ENCODE assay signal across 7 cellular contexts in genomic region chr2:111702119-111702808, GRCh38.
A peak's percentile ranks its signal among the peaks of the same experiment; 100 is the strongest.
DNase-seq lines count a peak whose midpoint lies in the region; ATAC-seq, FAIRE-seq and TF ChIP-seq lines count a peak whose summit lies in the region.

No MANE protein-coding gene starts in this region.

- CTCF ChIA-PET in mammary epithelial cell (lab: Charles Lee; ENCODE audit: low non-redundant PET): no interaction called here

- dilution Hi-C loops in mammary epithelial cell (cut with HindIII; ENCODE audit: low sequenced_read_pairs): no loop called here
- dilution Hi-C loops in keratinocyte (cut with MboI; ENCODE audit: extremely low pct_ligation_motif_present, low sequenced_read_pairs): no loop called here

- BruUV-seq in mammary epithelial cell (replicated peaks; lab: Mats Ljungman, UMichigan): no TSS peak

- H3K27me3 ChIP-seq in GM06990 (replicated peaks; ENCODE audit: control insufficient read depth, insufficient read depth, low read length): no peaks in the 10 kb centered on the region
- peaks cover 2% of the 10 kb centered on the region for H3K27me3 ChIP-seq in mammary epithelial cell (ENCODE audit: insufficient read depth, low read length)
- H3K27me3 ChIP-seq in keratinocyte (ENCODE audit: control insufficient read depth, extremely low read depth, insufficient read depth, low read length): peaks cover 6% of the 10 kb centered on the region

- H4K20me1 ChIP-seq in mammary epithelial cell (ENCODE audit: insufficient read depth, low read length): no peaks in the 10 kb centered on the region
- no peaks in the 10 kb centered on the region for H4K20me1 ChIP-seq in keratinocyte (ENCODE audit: control insufficient read depth, extremely low read depth, insufficient read depth, low read length)

- H3K4me2 ChIP-seq in mammary epithelial cell (ENCODE audit: insufficient read depth, low read depth, low read length) (no peak overlapping the region), keratinocyte (ENCODE audit: control insufficient read depth, extremely low read depth, insufficient read depth, low read depth, low read length) (no peak overlapping the region)

- H2AFZ ChIP-seq in mammary epithelial cell (ENCODE audit: low read depth, low read length) (peak overlapping the region; percentile 14), keratinocyte (ENCODE audit: control insufficient read depth, low read length) (no peak overlapping the region)

- peaks cover 2% of the 10 kb centered on the region for H3K9me1 ChIP-seq in keratinocyte (ENCODE audit: control insufficient read depth, extremely low read depth, insufficient read depth, low read length)

- H3K36me3 ChIP-seq in GM06990 (ENCODE audit: control insufficient read depth, insufficient read depth, low read length): no peaks in the 10 kb centered on the region
- H3K36me3 ChIP-seq in mammary epithelial cell (ENCODE audit: insufficient read depth, low read length): no peaks in the 10 kb centered on the region
- H3K36me3 ChIP-seq in keratinocyte (ENCODE audit: control insufficient read depth in 2 of 2, extremely low read depth in 1 of 2, insufficient read depth in 2 of 2, low read length in 2 of 2): no peaks in the 10 kb centered on the region

- H3K4me1 ChIP-seq in mammary epithelial cell (ENCODE audit: insufficient read depth, low read length): peaks cover 68% of the 10 kb centered on the region
- H3K4me1 ChIP-seq in keratinocyte (ENCODE audit: control insufficient read depth, extremely low read depth, insufficient read depth, low read length): peaks cover 58% of the 10 kb centered on the region

- H3K4me3 ChIP-seq in GM06990 (replicated peaks; ENCODE audit: low read depth, low read length): no peak overlapping the region
- no peak overlapping the region for H3K4me3 ChIP-seq in mammary epithelial cell (replicated peaks in 1 of 3; ENCODE audit: insufficient read depth in 1 of 3, low read depth in 2 of 3, low read length in 3 of 3)
- no peak overlapping the region for H3K4me3 ChIP-seq in keratinocyte (ENCODE audit: control insufficient read depth in 2 of 3, extremely low read depth in 1 of 3, insufficient read depth in 2 of 3, low read depth in 1 of 3, low read length in 3 of 3)

- ATAC-seq in GM18907 (IDR thresholded peaks at IDR 0.05; ENCODE audit: unreplicated experiment): no peak

- H3K79me2 ChIP-seq in mammary epithelial cell (ENCODE audit: insufficient read depth, low read length) (no peaks in the 10 kb centered on the region), keratinocyte (ENCODE audit: control insufficient read depth, insufficient read depth, low read length) (no peaks in the 10 kb centered on the region)

- FAIRE-seq in keratinocyte (lab: Jason Lieb, UNC): peak; percentile 55

- H3K9ac ChIP-seq in mammary epithelial cell (ENCODE audit: insufficient read depth, low read length): no peak overlapping the region
- no peak overlapping the region for H3K9ac ChIP-seq in keratinocyte (ENCODE audit: control insufficient read depth, extremely low read depth, insufficient read depth, low read length)

- intact Hi-C loops in mammary epithelial cell (cut with micrococcal nuclease): loop anchor here (1.0 kb wide), 1 partner anchor 83 kb away; no protein-coding TSS in a partner anchor

- H3K27ac ChIP-seq in mammary epithelial cell (ENCODE audit: insufficient read depth, low read depth, low read length) (no peak overlapping the region), keratinocyte (ENCODE audit: control insufficient read depth, insufficient read depth, low read length) (no peak overlapping the region)

- DNase-seq in GM06990 (ENCODE audit: extremely low read depth, insufficient read length) (no peak), M059J (ENCODE audit: low read depth) (peak; percentile 55), T1000 (lab: John Stamatoyannopoulos, UW) (peak; percentile 30), mammary epithelial cell (peak; percentile 58), keratinocyte (ENCODE audit: low read depth, low spot score) (no peak)
- DNase-seq in stimulated activated CD4-positive, alpha-beta T cell treated with anti-CD3 and anti-CD28 coated beads, TNF-alpha, amount 100 ng/mL, for 48 hours (ENCODE audit: low read depth in 3 of 3): peak in 2 of 3 donors; percentile 40 to 45

- in situ Hi-C loops in mammary epithelial cell (cut with MboI; ENCODE audit: low sequenced_read_pairs in 2 of 2): loop anchor here in 1 of 2 donors (25.0 kb wide), 1 partner anchor 890 kb away; no protein-coding TSS in a partner anchor

- 77% methylated on average over 14 of the region's 14 CpGs for WGBS in mammary epithelial cell (ENCODE audit: low coverage, missing lambda C conversion rate)

- H3K9me3 ChIP-seq in mammary epithelial cell (replicated peaks; ENCODE audit: insufficient read depth, low read length): no peaks in the 10 kb centered on the region
- no peaks in the 10 kb centered on the region for H3K9me3 ChIP-seq in keratinocyte (ENCODE audit: control insufficient read depth, low read depth, low read length)

- TF ChIP-seq CTCF in GM06990 (IDR thresholded peaks at IDR 0.05; ENCODE audit: insufficient read depth, low read length, poor library complexity, severe bottlenecking): peak; percentile 64
- peak; percentile 72 to 76 for TF ChIP-seq CTCF in mammary epithelial cell (conservative IDR thresholded peaks at IDR 0.05 in 1 of 2, IDR thresholded peaks at IDR 0.05 in 1 of 2; ENCODE audit: extremely low read depth in 1 of 2, insufficient read depth in 1 of 2, low read depth in 1 of 2, low read length in 2 of 2)
- peak; percentile 71 to 83 (median 80) for TF ChIP-seq CTCF in keratinocyte (optimal IDR thresholded peaks at IDR 0.05 in 1 of 3, IDR thresholded peaks at IDR 0.05 in 1 of 3, conservative IDR thresholded peaks at IDR 0.05 in 1 of 3; ENCODE audit: extremely low read depth in 1 of 3, insufficient read depth in 2 of 3, low read length in 3 of 3)

Comparison
In these comparisons a context has a peak if more than half of its experiments do, and no peak if none do; other contexts are left out.
1. DNase-seq: peak in M059J (single experiment), T1000 (single experiment), mammary epithelial cell (single experiment) and stimulated activated CD4-positive, alpha-beta T cell treated with anti-CD3 and anti-CD28 coated beads, TNF-alpha, amount 100 ng/mL, for 48 hours (2 of 3); none in GM06990 (single experiment) and keratinocyte (single experiment).
2. Peak in every context shown above with its lines, with median percentiles within 50 percentile points of each other: CTCF ChIP-seq.